ENCODE assay signal across 8 cellular contexts in the genomic region with DNA sequence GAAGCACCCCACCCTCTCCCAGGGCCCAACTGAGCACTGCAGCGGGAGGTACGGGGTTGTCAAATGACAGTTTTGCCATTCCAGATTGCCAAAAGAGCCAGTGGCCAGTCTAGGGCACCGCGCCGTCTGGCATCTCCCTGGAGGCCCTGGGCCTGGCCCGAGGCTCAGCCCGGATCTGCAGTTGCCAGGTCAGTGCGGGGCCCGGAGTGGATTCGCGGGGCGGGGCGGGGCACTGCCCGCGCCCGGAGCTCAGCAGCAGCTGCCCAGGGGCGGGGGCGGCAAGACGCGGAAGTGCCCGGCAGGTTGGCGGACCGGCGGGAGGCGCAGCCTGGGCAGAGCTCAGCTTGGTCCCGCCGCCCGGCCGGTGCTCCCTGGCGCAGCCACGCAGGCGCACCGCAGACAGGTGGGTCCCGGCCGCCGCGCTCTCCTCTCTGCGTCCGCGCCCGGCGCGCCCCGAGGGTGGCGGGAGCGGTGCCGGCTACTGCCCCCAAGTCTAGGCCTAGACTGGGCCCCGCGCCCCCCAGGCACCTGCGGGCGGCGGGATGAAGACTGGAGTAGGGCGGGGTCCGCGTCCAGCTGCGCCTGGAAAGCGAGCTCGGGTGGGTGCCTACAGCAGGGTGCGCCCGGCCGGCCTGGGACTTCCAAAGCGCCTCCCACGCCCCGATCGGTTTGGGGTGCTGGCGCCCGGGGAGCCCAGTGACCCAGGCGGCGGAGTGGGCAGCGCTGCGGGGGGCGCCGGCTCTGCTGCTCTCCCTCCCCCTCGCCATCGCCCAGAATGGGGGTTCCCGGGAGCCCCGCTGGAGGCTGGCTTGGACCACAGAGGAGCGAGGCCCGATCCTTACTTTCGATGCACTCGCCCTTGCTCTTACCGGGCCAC. TPM values are rescaled to one million over a fixed set of nuclear protein-coding genes. Genes with fewer than 3 reads are reported as not detected.
DNase-seq lines count a peak whose midpoint lies in the region; ATAC-seq, FAIRE-seq and TF ChIP-seq lines count a peak whose summit lies in the region.

A gene with protein sequence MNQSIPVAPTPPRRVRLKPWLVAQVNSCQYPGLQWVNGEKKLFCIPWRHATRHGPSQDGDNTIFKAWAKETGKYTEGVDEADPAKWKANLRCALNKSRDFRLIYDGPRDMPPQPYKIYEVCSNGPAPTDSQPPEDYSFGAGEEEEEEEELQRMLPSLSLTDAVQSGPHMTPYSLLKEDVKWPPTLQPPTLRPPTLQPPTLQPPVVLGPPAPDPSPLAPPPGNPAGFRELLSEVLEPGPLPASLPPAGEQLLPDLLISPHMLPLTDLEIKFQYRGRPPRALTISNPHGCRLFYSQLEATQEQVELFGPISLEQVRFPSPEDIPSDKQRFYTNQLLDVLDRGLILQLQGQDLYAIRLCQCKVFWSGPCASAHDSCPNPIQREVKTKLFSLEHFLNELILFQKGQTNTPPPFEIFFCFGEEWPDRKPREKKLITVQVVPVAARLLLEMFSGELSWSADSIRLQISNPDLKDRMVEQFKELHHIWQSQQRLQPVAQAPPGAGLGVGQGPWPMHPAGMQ (plus strand): TSS at position 281 of the 877 bp plus-strand sequence. CDS start 4,155 bp downstream, outside the sequence.

- intact Hi-C loops in HepG2 (cut with micrococcal nuclease; ENCODE audit: unreplicated experiment) = loop anchor here (2.0 kb wide), 1 partner anchor 33 kb away; no protein-coding TSS in a partner anchor

- TF ChIP-seq EP300 in HepG2 (IDR thresholded peaks at IDR 0.05; ENCODE audit: low read depth in 2 of 2, low read length in 2 of 2) = no peak
- TF ChIP-seq EP300 in HepG2 (CRISPR knock-in tag; IDR thresholded peaks at IDR 0.05; ENCODE audit: borderline replicate concordance) = no peak

- no peak for TF ChIP-seq RAD21 in HepG2 (CRISPR knock-in tag; IDR thresholded peaks at IDR 0.05)

- no peak within 1 kb of the TSS for H3K9ac ChIP-seq in HepG2 (ENCODE audit: insufficient read depth, low read depth, low read length)

- CTCF ChIA-PET in HepG2 (lab: Yijun Ruan, JAX; ENCODE audit: low intra/inter-chr PET ratio, low total read pairs) = no interaction called here

- H3K79me2 ChIP-seq in HepG2 (ENCODE audit: insufficient read depth, low read length) = no peaks in the 10 kb centered on the region

- no peak for TF ChIP-seq POLR2A in HepG2 (IDR thresholded peaks at IDR 0.05; ENCODE audit: insufficient read depth in 1 of 2, low read depth in 2 of 2, low read length in 2 of 2)

- POLR2A ChIA-PET in HepG2 (lab: Yijun Ruan, JAX) = no interaction called here

- in situ Hi-C loops in HepG2 (cut with HindIII; ENCODE audit: extremely low pct_ligation_motif_present, low pct_unique_long_range_greater_than_20kb) = no loop called here

- H3K4me3 ChIP-seq in cardiac fibroblast (replicated peaks in 1 of 2; ENCODE audit: low read depth in 2 of 2, low read length in 2 of 2) (peak within 1 kb of the TSS; percentile 40 to 43), HepG2 (replicated peaks in 1 of 3; ENCODE audit: insufficient read depth in 1 of 3, low read depth in 2 of 3, low read length in 3 of 3) (peak within 1 kb of the TSS; percentile 56 to 75 (median 57))

- WGBS in HepG2 (ENCODE audit: low lambda C conversion rate) = no CpG with 5 or more reads among the region's 82 CpGs

- H3K36me3 ChIP-seq in HepG2 (replicated peaks in 1 of 2; ENCODE audit: control insufficient read depth in 1 of 2, insufficient read depth in 2 of 2, low read length in 2 of 2) = no peaks in the 10 kb centered on the region

- TF ChIP-seq CTCF in C4-2B (conservative IDR thresholded peaks at IDR 0.05) = no peak
- TF ChIP-seq CTCF in cardiac fibroblast (IDR thresholded peaks at IDR 0.05; ENCODE audit: low read depth, low read length) = no peak
- no peak for TF ChIP-seq CTCF in HepG2 (CRISPR knock-in tag; IDR thresholded peaks at IDR 0.05)
- no peak for TF ChIP-seq CTCF in subcutaneous adipose tissue (IDR thresholded peaks at IDR 0.05; ENCODE audit: low read depth)

- peak; percentile 39 for DNase-seq in NOMO-1 treated with DMSO at 0.1 percent for 48 hours (lab: John Stamatoyannopoulos, UW; ENCODE audit: unreplicated experiment)
- no peak for DNase-seq in cardiac fibroblast (ENCODE audit: low read depth in 2 of 2)
- DNase-seq in HepG2 (ENCODE audit: low spot score) = no peak

- no peak for FAIRE-seq in HepG2 (lab: Jason Lieb, UNC)

- H3K27me3 ChIP-seq in HepG2 (ENCODE audit: control insufficient read depth in 1 of 2, insufficient read depth in 2 of 2, low read length in 2 of 2) = peaks cover 1 to 29% of the 10 kb centered on the region in 2 experiments; a peak in 4 of 5 replicates

- peak within 1 kb of the TSS; percentile 92 for H3K4me2 ChIP-seq in HepG2 (ENCODE audit: low read depth, low read length)

- peak within 1 kb of the TSS; percentile 58 for H3K27ac ChIP-seq in C4-2B
- H3K27ac ChIP-seq in HepG2 (ENCODE audit: extremely low read length, insufficient read depth, low read length) = no peak within 1 kb of the TSS

- H4K20me1 ChIP-seq in HepG2 (ENCODE audit: insufficient read depth, low read length) = no peaks in the 10 kb centered on the region

- peaks cover 78% of the 10 kb centered on the region for H3K4me1 ChIP-seq in HepG2 (ENCODE audit: insufficient read depth, low read length)

- BruUV-seq in HepG2 (replicated peaks; lab: Mats Ljungman, UMichigan) = no TSS peak

- H2AFZ ChIP-seq in HepG2 (ENCODE audit: low read length) = no peak within 1 kb of the TSS

- H3K9me3 ChIP-seq in HepG2 (ENCODE audit: low read length) = no peaks in the 10 kb centered on the region

- ATAC-seq in GM18867 (IDR thresholded peaks at IDR 0.05; ENCODE audit: unreplicated experiment) (peak; percentile 28), HepG2 (peak; percentile 47), HG03442 (IDR thresholded peaks at IDR 0.05; ENCODE audit: unreplicated experiment) (no peak), GM19395 (IDR thresholded peaks at IDR 0.05; ENCODE audit: unreplicated experiment) (no peak)

TF ChIP-seq in HepG2, 621 proteins besides CTCF, POLR2A, EP300 and RAD21 (continues in another document):
- TF ChIP-seq ZBTB7A (CRISPR knock-in tag; IDR thresholded peaks at IDR 0.05) (no peak), ELF3 (CRISPR knock-in tag; IDR thresholded peaks at IDR 0.05) (0 out of 2 replicates have a peak, but pooled peaks have one; percentile 14), STAT5B (CRISPR knock-in tag; IDR thresholded peaks at IDR 0.05) (no peak), ZFX (CRISPR knock-in tag; IDR thresholded peaks at IDR 0.05; ENCODE audit: low read depth) (peak; percentile 54), RBM22 (optimal IDR thresholded peaks at IDR 0.05; ENCODE audit: low read length) (no peak), ZNF496 (CRISPR knock-in tag; IDR thresholded peaks at IDR 0.05; ENCODE audit: insufficient replicate concordance) (no peak), ZNF235 (CRISPR knock-in tag; IDR thresholded peaks at IDR 0.05; ENCODE audit: borderline replicate concordance) (0 out of 2 replicates have a peak, but pooled peaks have one; percentile 30), TCF12 (IDR thresholded peaks at IDR 0.05) (no peak), TCF12 (CRISPR knock-in tag; IDR thresholded peaks at IDR 0.05) (no peak), PLRG1 (conservative IDR thresholded peaks at IDR 0.05) (no peak), ZNF569 (CRISPR knock-in tag; IDR thresholded peaks at IDR 0.05; ENCODE audit: borderline replicate concordance) (no peak)
- TF ChIP-seq, protein P1, sequence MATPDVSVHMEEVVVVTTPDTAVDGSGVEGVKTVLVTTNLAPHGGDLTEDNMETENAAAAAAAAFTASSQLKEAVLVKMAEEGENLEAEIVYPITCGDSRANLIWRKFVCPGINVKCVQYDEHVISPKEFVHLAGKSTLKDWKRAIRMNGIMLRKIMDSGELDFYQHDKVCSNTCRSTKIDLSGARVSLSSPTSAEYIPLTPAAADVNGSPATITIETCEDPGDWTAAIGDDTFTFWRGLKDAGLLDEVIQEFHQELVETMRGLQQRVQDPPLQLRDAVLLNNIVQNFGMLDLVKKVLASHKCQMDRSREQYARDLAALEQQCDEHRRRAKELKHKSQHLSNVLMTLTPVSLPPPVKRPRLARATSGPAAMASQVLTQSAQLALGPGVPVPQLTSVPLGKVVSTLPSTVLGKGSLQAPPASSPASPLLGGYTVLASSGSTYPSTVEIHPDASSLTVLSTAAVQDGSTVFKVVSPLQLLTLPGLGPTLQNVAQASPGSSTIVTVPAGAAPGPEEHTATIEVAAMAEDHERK (CRISPR knock-in tag; IDR thresholded peaks at IDR 0.05; ENCODE audit: low read depth) = no peak

RNA-seq across cellular contexts. Expression of the gene that starts here (rescaled TPM):
- 2.0 and 2.9 TPM in 2 replicates for total RNA-seq in HepG2 (2016; rRNA removed; fragmentation: Illumina TruSeq; extraction: Trizol)
- 1.1 and 1.9 TPM in 2 replicates for total RNA-seq in HepG2 (2016; cell fraction: cytosol; rRNA removed; fragmentation: Illumina TruSeq; extraction: Trizol; ENCODE audit: low read depth)
- total RNA-seq in HepG2 (2016; cell fraction: insoluble cytoplasmic fraction; rRNA removed; fragmentation: Illumina TruSeq; extraction: Trizol) = 1.9 and 3.1 TPM in 2 replicates
- 2.0 and 3.2 TPM in 2 replicates for total RNA-seq in HepG2 (2016; cell fraction: membrane; rRNA removed; fragmentation: Illumina TruSeq; extraction: Trizol)
- 2.9 and 3.4 TPM in 2 replicates for total RNA-seq in HepG2 (2016; cell fraction: nucleus; rRNA removed; fragmentation: Illumina TruSeq; extraction: Trizol)
- polyA plus RNA-seq in HepG2 (2011; rRNA removed) = 2.0 and 2.4 TPM in 2 replicates
- polyA plus RNA-seq in HepG2 (2011; cell fraction: cytosol; rRNA removed) = 1.2 and 1.5 TPM in 2 replicates
- polyA plus RNA-seq in HepG2 (2011; cell fraction: nucleus; rRNA removed) = 9.9 and 12.9 TPM in 2 replicates
- polyA plus RNA-seq in HepG2 (2012) = 0.66 and 0.88 TPM in 2 replicates
- 1.1 TPM in 2 replicates for polyA plus RNA-seq in HepG2 (2016; cell fraction: cytosol; fragmentation: Illumina TruSeq; extraction: Trizol; ENCODE audit: low read depth)
- 2.0 and 3.3 TPM in 2 replicates for polyA plus RNA-seq in HepG2 (2016; cell fraction: insoluble cytoplasmic fraction; fragmentation: Illumina TruSeq; extraction: Trizol; ENCODE audit: low read depth)
- polyA plus RNA-seq in HepG2 (2016; cell fraction: membrane; fragmentation: Illumina TruSeq; extraction: Trizol; ENCODE audit: low read depth) = 1.5 and 2.4 TPM in 2 replicates
- 9.3 and 11.8 TPM in 2 replicates for polyA plus RNA-seq in HepG2 (2016; cell fraction: nucleus; fragmentation: Illumina TruSeq; extraction: Trizol; ENCODE audit: insufficient read depth, low read depth)
- 0.61 and 1.8 TPM in 2 replicates for polyA minus RNA-seq in HepG2 (2011; rRNA and poly(A)+ RNA removed; ENCODE audit: low replicate concordance)
- polyA minus RNA-seq in HepG2 (2011; cell fraction: cytosol; rRNA and poly(A)+ RNA removed) = 0.79 and 1.8 TPM in 2 replicates
- 0.52 and 1.1 TPM in 2 replicates for polyA minus RNA-seq in HepG2 (2011; cell fraction: nucleus; rRNA and poly(A)+ RNA removed)
- total RNA-seq in subcutaneous adipose tissue = 10 to 100 TPM; 12.7 to 32.6 (median 18.9) TPM

Comparison
In these comparisons a context has a peak if more than half of its experiments do, and no peak if none do; other contexts are left out.
1. ATAC-seq: peak in GM18867 (single experiment) and HepG2 (single experiment); none in HG03442 (single experiment) and GM19395 (single experiment).